Comparison of ENCODE assay signal across 7 cellular contexts in genomic region chr9:89020754-89021153, GRCh38.
"Had no signal": no experiment of that assay in that cellular context is flagged by ENCODE, and none has a peak within 500 bp of the region (broad histone marks: within the 10 kb centered on the region; RNA-seq: fewer than 3 reads in every experiment).

No MANE protein-coding gene starts in this region.

- DNase-seq: activated CD4-positive, alpha-beta T cell treated with anti-CD3 and anti-CD28 coated beads, Interleukin-2, amount 50 U/mL, for 1 hour; activated naive CD4-positive, alpha-beta T cell treated with Interleukin-2 at 50 U/mL for 16 hours; aorta; nephron progenitor cell; stimulated activated CD4-positive, alpha-beta T cell treated with anti-CD3 and anti-CD28 coated beads, Interleukin-1b, Interleukin-23, amount 100 ng/mL, for 48 hours had no signal

- H3K27ac Mint-ChIP-seq: nephron progenitor cell had no signal

- H3K4me1 ChIP-seq: gastrocnemius medialis had no signal

- H3K36me3 ChIP-seq: gastrocnemius medialis had no signal

- H3K27me3 ChIP-seq: gastrocnemius medialis had no signal

- H3K4me3 ChIP-seq: gastrocnemius medialis had no signal

- H3K9me3 ChIP-seq: gastrocnemius medialis had no signal

- FAIRE-seq: islet of Langerhans had no signal

- H3K4me3 Mint-ChIP-seq: nephron progenitor cell had no signal
